ENCODE assay signal across 11 cellular contexts in genomic region chr1:153929981-153930948, GRCh38. TPM values are rescaled to one million over a fixed set of nuclear protein-coding genes. Genes with fewer than 3 reads are reported as not detected.
DNase-seq lines count a peak whose midpoint lies in the region; ATAC-seq, FAIRE-seq and TF ChIP-seq lines count a peak whose summit lies in the region.
"Had no signal": no experiment of that assay in that cellular context is flagged by ENCODE, and none has a peak within 500 bp of the region (broad histone marks: within the 10 kb centered on the region; RNA-seq: fewer than 3 reads in every experiment).

No MANE protein-coding gene starts in this region.

- no peak overlapping the region for H4K5ac ChIP-seq in H1 (ENCODE audit: insufficient read length, low read depth, low read length)

- no peak overlapping the region for H3K27ac ChIP-seq in OCI-LY7 (ENCODE audit: low read depth, low read length, poor library complexity, severe bottlenecking)
- no peak overlapping the region for H3K27ac ChIP-seq in H1 (ENCODE audit: low read depth, low read length)

- H2BK5ac ChIP-seq in H1 (ENCODE audit: low read depth, low read length): no peak overlapping the region

- H3K79me2 ChIP-seq in OCI-LY7 (ENCODE audit: insufficient read depth, low read depth, low read length) (no peaks in the 10 kb centered on the region), H1 (ENCODE audit: control insufficient read depth in 1 of 2, insufficient read depth in 2 of 2, low read length in 2 of 2) (no peaks in the 10 kb centered on the region)

- no peak overlapping the region for H3K14ac ChIP-seq in H1 (ENCODE audit: insufficient read length)

- no peak for FAIRE-seq in H1 (lab: Jason Lieb, UNC)

- TF ChIP-seq POLR2A in H1 (IDR thresholded peaks at IDR 0.05; ENCODE audit: control extremely low read depth in 1 of 2, low read depth in 2 of 2, low read length in 2 of 2): no peak

- no peak overlapping the region for H3K56ac ChIP-seq in H1 (replicated peaks; ENCODE audit: insufficient read length, low read depth, low read length)

- POLR2A ChIA-PET in OCI-LY7 (lab: Charles Lee): interaction anchor here (0.6 to 3.0 kb wide), 2 partner anchors 9 to 15 kb away, joined by 3 to 12 read pairs; no protein-coding TSS in a partner anchor
- POLR2A ChIA-PET in H1 (lab: Charles Lee; ENCODE audit: partially characterized antibody): interaction anchor here (0.9 to 5.1 kb wide), 14 partner anchors 9 to 264 kb away, joined by 3 to 60 read pairs (median 5); partner anchors contain the start of genes CRTC2, DENND4B, RPS27 and SLC39A1

- 0 out of 3 replicates have a peak, but pooled peaks have one; percentile 11 for TF ChIP-seq CTCF in GM12872 (IDR thresholded peaks at IDR 0.05; ENCODE audit: insufficient read depth, low read depth, low read length)
- 0 out of 2 replicates have a peak, but pooled peaks have one; percentile 14 for TF ChIP-seq CTCF in OCI-LY7 (conservative IDR thresholded peaks at IDR 0.05; ENCODE audit: low read length)
- TF ChIP-seq CTCF in H1 (IDR thresholded peaks at IDR 0.05; ENCODE audit: control extremely low read depth in 1 of 3, insufficient read depth in 1 of 3, low read depth in 1 of 3, low read length in 3 of 3): peak in 2 of 3 experiments; percentile 11 to 27; a peak in 1 of 4 replicates

- DNase-seq in OCI-LY7 (ENCODE audit: low spot score) (no peak), H1 (ENCODE audit: low read depth in 1 of 2, low spot score in 2 of 2) (no peak), pons (ENCODE audit: low spot score) (peak; percentile 41), HPDE6-E6E7 (ENCODE audit: extremely low spot score) (no peak), inferior parietal cortex (ENCODE audit: extremely low spot score) (no peak)
- DNase-seq: DMS 273 treated with DMSO at 0.1 percent for 48 hours, hippocampal formation, stomach had no signal

- H3K23ac ChIP-seq in H1 (ENCODE audit: insufficient read length): no peak overlapping the region

- no peak overlapping the region for H3K4me2 ChIP-seq in OCI-LY7 (ENCODE audit: low read length)
- H3K4me2 ChIP-seq in H1 (ENCODE audit: insufficient read depth in 1 of 2, low read depth in 2 of 2, low read length in 2 of 2): no peak overlapping the region

- H2BK15ac ChIP-seq in H1 (ENCODE audit: low read length): no peak overlapping the region

- no peak overlapping the region for H3K4ac ChIP-seq in H1 (replicated peaks; ENCODE audit: insufficient read length, low read depth, low read length)

- no peak for TF ChIP-seq RAD21 in H1 (IDR thresholded peaks at IDR 0.05 in 1 of 2, conservative IDR thresholded peaks at IDR 0.05 in 1 of 2; ENCODE audit: low read depth in 2 of 2, low read length in 2 of 2)

- H3K79me1 ChIP-seq in H1 (ENCODE audit: low read depth, low read length): no peaks in the 10 kb centered on the region

- no peaks in the 10 kb centered on the region for H3K27me3 ChIP-seq in H1 (replicated peaks in 1 of 4; ENCODE audit: control insufficient read depth in 3 of 4, extremely low read depth in 1 of 4, insufficient read depth in 3 of 4, low read length in 3 of 4)
- H3K27me3 ChIP-seq: stomach had no signal

- H2BK20ac ChIP-seq in H1 (ENCODE audit: low read length): no peak overlapping the region

- no peaks in the 10 kb centered on the region for H3K4me1 ChIP-seq in OCI-LY7 (ENCODE audit: insufficient read depth, low read length, poor library complexity, severe bottlenecking)
- H3K4me1 ChIP-seq in H1 (replicated peaks in 1 of 4; ENCODE audit: control insufficient read depth in 3 of 4, insufficient read depth in 4 of 4, low read length in 3 of 4): no peaks in the 10 kb centered on the region
- H3K4me1 ChIP-seq: stomach had no signal

- H3K18ac ChIP-seq in H1 (ENCODE audit: extremely low read depth, low read length): no peak overlapping the region

- H2AFZ ChIP-seq in OCI-LY7 (ENCODE audit: low read length) (no peak overlapping the region), H1 (ENCODE audit: low read length) (no peak overlapping the region)

- H3K9me3 ChIP-seq in OCI-LY7 (ENCODE audit: low read length): no peaks in the 10 kb centered on the region
- H3K9me3 ChIP-seq in H1 (ENCODE audit: insufficient read depth in 2 of 2, low read depth in 1 of 2, low read length in 1 of 2): no peaks in the 10 kb centered on the region
- H3K9me3 ChIP-seq: stomach had no signal

- TF ChIP-seq EP300 in H1 (IDR thresholded peaks at IDR 0.05; ENCODE audit: borderline replicate concordance in 1 of 2, low read depth in 2 of 2, low read length in 2 of 2): no peak

- H3K4me3 ChIP-seq in OCI-LY7 (ENCODE audit: low read depth, low read length, poor library complexity, severe bottlenecking): no peak overlapping the region
- no peak overlapping the region for H3K4me3 ChIP-seq in H1 (ENCODE audit: extremely low read depth in 1 of 4, insufficient read depth in 2 of 4, low read depth in 3 of 4, low read length in 4 of 4)
- H3K4me3 ChIP-seq: stomach had no signal

- no peak overlapping the region for H2BK12ac ChIP-seq in H1 (ENCODE audit: low read depth, low read length)

- CTCF ChIA-PET in OCI-LY7 (lab: Charles Lee; ENCODE audit: unreplicated experiment) (no interaction called here), H1 (lab: Charles Lee; ENCODE audit: partially characterized antibody) (interaction anchor here (0.7 to 2.8 kb wide), 16 partner anchors 9 to 133 kb away, joined by 3 to 14 read pairs (median 4); partner anchors contain the start of genes DENND4B and RPS27)

- no peak overlapping the region for H3K9ac ChIP-seq in H1 (replicated peaks in 1 of 4; ENCODE audit: extremely low read depth in 1 of 4, low read depth in 3 of 4, low read length in 3 of 4)

- intact Hi-C loops in OCI-LY7 (cut with micrococcal nuclease; ENCODE audit: unreplicated experiment): no loop called here

- no TSS peak for BruUV-seq in OCI-LY7 (replicated peaks; lab: Mats Ljungman, UMichigan)

- H3K36me3 ChIP-seq in OCI-LY7 (ENCODE audit: insufficient read depth, low read length): peaks cover 57% of the 10 kb centered on the region
- H3K36me3 ChIP-seq in H1 (ENCODE audit: control insufficient read depth in 2 of 4, insufficient read depth in 4 of 4, low read length in 3 of 4): peaks cover 3 to 31% (median 23%) of the 10 kb centered on the region in 4 experiments

- H4K20me1 ChIP-seq in OCI-LY7 (ENCODE audit: insufficient read depth, low read length): no peaks in the 10 kb centered on the region
- peaks cover 0 to 5% of the 10 kb centered on the region in 2 experiments for H4K20me1 ChIP-seq in H1 (replicated peaks in 1 of 2; ENCODE audit: control insufficient read depth in 1 of 2, insufficient read depth in 2 of 2, low read length in 2 of 2)

- ATAC-seq in HG02642 (IDR thresholded peaks at IDR 0.05; ENCODE audit: poor library complexity, unreplicated experiment): no peak
- ATAC-seq: Panc1 had no signal

- H2BK120ac ChIP-seq in H1 (replicated peaks; ENCODE audit: low read depth, low read length): no peak overlapping the region

- WGBS in H1 (ENCODE audit: extremely low coverage in 1 of 2, insufficient coverage in 1 of 2, insufficient read length in 1 of 2, insufficient replicate concordance in 2 of 2, low coverage in 1 of 2, low lambda C conversion rate in 2 of 2, missing lambda C conversion rate in 1 of 2), 2 experiments: 90% methylated on average over 14 of the region's 14 CpGs; no CpG with 5 or more reads in 1 of the 2 experiments

- no peaks in the 10 kb centered on the region; the same call in 1 of the 2 replicates for H3K23me2 ChIP-seq in H1 (ENCODE audit: low read depth, low read length)

- H3K9me2 ChIP-seq in OCI-LY7 (ENCODE audit: insufficient read depth, low read length): no peaks in the 10 kb centered on the region

- no peak overlapping the region for H4K91ac ChIP-seq in H1 (replicated peaks; ENCODE audit: insufficient read length, low read length)

- no peak overlapping the region for H2AK5ac ChIP-seq in H1 (ENCODE audit: low read depth, low read length)

- H4K8ac ChIP-seq in H1 (ENCODE audit: extremely low read depth, insufficient read depth, low read length): no peak overlapping the region

RNA-seq across cellular contexts. Expression of gene GATAD2B, which starts 7.5 kb away (rescaled TPM):
- 7.7 and 11.2 TPM in 2 replicates for total RNA-seq in OCI-LY7 (2014; rRNA removed; shearing (Covaris generic))
- 65.2 and 77.9 TPM in 2 replicates for total RNA-seq in OCI-LY7 (2022)
- total RNA-seq in H1 (2021; fragmentation: NEBNext Ultra II Directional; extraction: Animal tissue kit (Norgen Biotek cat#: 25700)): 39.1 and 41.5 TPM in 2 replicates
- 8.4 and 9.6 TPM in 2 replicates for polyA plus RNA-seq in H1 (2011; rRNA removed)
- polyA plus RNA-seq in H1 (2011; cell fraction: cytosol; rRNA removed): 5.7 TPM
- 14.4 TPM for polyA plus RNA-seq in H1 (2011; cell fraction: nucleus; rRNA removed)
- 14.1 to 17.3 TPM (median 15.9 TPM) in 4 replicates for polyA plus RNA-seq in H1 (2012, experiment 1 of 2)
- 5.4 TPM for polyA plus RNA-seq in H1 (2012, experiment 2 of 2)
- 16.3 TPM for polyA plus RNA-seq in H1 (2013, experiment 1 of 2)
- polyA plus RNA-seq in H1 (2013, experiment 2 of 2): 15.3 TPM
- 15.4 and 21.1 TPM in 2 replicates for polyA minus RNA-seq in H1 (2011; rRNA and poly(A)+ RNA removed)
- polyA minus RNA-seq in H1 (2011; cell fraction: cytosol; rRNA and poly(A)+ RNA removed): 28.8 TPM
- polyA minus RNA-seq in H1 (2011; cell fraction: nucleus; rRNA and poly(A)+ RNA removed): 11.3 TPM

RNA-seq across cellular contexts. Expression of gene DENND4B, which starts 16.3 kb away (rescaled TPM):
- 41.8 and 50.5 TPM in 2 replicates for total RNA-seq in OCI-LY7 (2014; rRNA removed; shearing (Covaris generic))
- 160 and 164 TPM in 2 replicates for total RNA-seq in OCI-LY7 (2022)
- 61.1 and 62.8 TPM in 2 replicates for total RNA-seq in H1 (2021; fragmentation: NEBNext Ultra II Directional; extraction: Animal tissue kit (Norgen Biotek cat#: 25700))
- 45.6 and 80.8 TPM in 2 replicates for polyA plus RNA-seq in H1 (2011; rRNA removed)
- 43.8 TPM for polyA plus RNA-seq in H1 (2011; cell fraction: cytosol; rRNA removed)
- 447 TPM for polyA plus RNA-seq in H1 (2011; cell fraction: nucleus; rRNA removed)
- polyA plus RNA-seq in H1 (2012, experiment 1 of 2): 46.8 to 78.5 TPM (median 62.4 TPM) in 4 replicates
- 37.6 TPM for polyA plus RNA-seq in H1 (2012, experiment 2 of 2)
- 32.7 TPM for polyA plus RNA-seq in H1 (2013, experiment 1 of 2)
- 29.6 TPM for polyA plus RNA-seq in H1 (2013, experiment 2 of 2)
- 38.0 and 44.4 TPM in 2 replicates for polyA minus RNA-seq in H1 (2011; rRNA and poly(A)+ RNA removed)
- 42.5 TPM for polyA minus RNA-seq in H1 (2011; cell fraction: cytosol; rRNA and poly(A)+ RNA removed)
- 138 TPM for polyA minus RNA-seq in H1 (2011; cell fraction: nucleus; rRNA and poly(A)+ RNA removed)

RNA-seq across cellular contexts. Expression of gene CRTC2, which starts 28.1 kb away (rescaled TPM):
- 15.6 and 29.1 TPM in 2 replicates for total RNA-seq in OCI-LY7 (2014; rRNA removed; shearing (Covaris generic))
- 65.6 and 67.9 TPM in 2 replicates for total RNA-seq in OCI-LY7 (2022)
- 28.6 and 33.7 TPM in 2 replicates for total RNA-seq in H1 (2021; fragmentation: NEBNext Ultra II Directional; extraction: Animal tissue kit (Norgen Biotek cat#: 25700))
- polyA plus RNA-seq in H1 (2011; rRNA removed): 34.3 and 38.8 TPM in 2 replicates
- 22.6 TPM for polyA plus RNA-seq in H1 (2011; cell fraction: cytosol; rRNA removed)
- 101 TPM for polyA plus RNA-seq in H1 (2011; cell fraction: nucleus; rRNA removed)
- polyA plus RNA-seq in H1 (2012, experiment 1 of 2): 31.4 to 36.7 TPM (median 34.1 TPM) in 4 replicates
- 31.5 TPM for polyA plus RNA-seq in H1 (2012, experiment 2 of 2)
- polyA plus RNA-seq in H1 (2013, experiment 1 of 2): 29.7 TPM
- 24.9 TPM for polyA plus RNA-seq in H1 (2013, experiment 2 of 2)
- 18.6 and 26.3 TPM in 2 replicates for polyA minus RNA-seq in H1 (2011; rRNA and poly(A)+ RNA removed)
- polyA minus RNA-seq in H1 (2011; cell fraction: cytosol; rRNA and poly(A)+ RNA removed): 19.1 TPM
- polyA minus RNA-seq in H1 (2011; cell fraction: nucleus; rRNA and poly(A)+ RNA removed): 25.6 TPM

RNA-seq across cellular contexts. Expression of gene SLC39A1, which starts 33.1 kb away (rescaled TPM):
- total RNA-seq in OCI-LY7 (2014; rRNA removed; shearing (Covaris generic)): 44.2 and 45.5 TPM in 2 replicates
- total RNA-seq in OCI-LY7 (2022): 32.7 and 41.6 TPM in 2 replicates
- 238 and 244 TPM in 2 replicates for total RNA-seq in H1 (2021; fragmentation: NEBNext Ultra II Directional; extraction: Animal tissue kit (Norgen Biotek cat#: 25700))
- polyA plus RNA-seq in H1 (2011; rRNA removed): 318 and 337 TPM in 2 replicates
- polyA plus RNA-seq in H1 (2011; cell fraction: cytosol; rRNA removed): 249 TPM
- 206 TPM for polyA plus RNA-seq in H1 (2011; cell fraction: nucleus; rRNA removed)
- 250 to 308 TPM (median 302 TPM) in 4 replicates for polyA plus RNA-seq in H1 (2012, experiment 1 of 2)
- 383 TPM for polyA plus RNA-seq in H1 (2012, experiment 2 of 2)
- polyA plus RNA-seq in H1 (2013, experiment 1 of 2): 302 TPM
- polyA plus RNA-seq in H1 (2013, experiment 2 of 2): 352 TPM
- 189 and 240 TPM in 2 replicates for polyA minus RNA-seq in H1 (2011; rRNA and poly(A)+ RNA removed)
- 126 TPM for polyA minus RNA-seq in H1 (2011; cell fraction: cytosol; rRNA and poly(A)+ RNA removed)
- 94.0 TPM for polyA minus RNA-seq in H1 (2011; cell fraction: nucleus; rRNA and poly(A)+ RNA removed)

RNA-seq across cellular contexts. Expression of gene CREB3L4, which starts 37.4 kb away (rescaled TPM):
- 17.0 and 17.4 TPM in 2 replicates for total RNA-seq in OCI-LY7 (2014; rRNA removed; shearing (Covaris generic))
- 28.2 and 32.0 TPM in 2 replicates for total RNA-seq in OCI-LY7 (2022)
- total RNA-seq in H1 (2021; fragmentation: NEBNext Ultra II Directional; extraction: Animal tissue kit (Norgen Biotek cat#: 25700)): 34.4 and 37.2 TPM in 2 replicates
- 50.2 and 54.0 TPM in 2 replicates for polyA plus RNA-seq in H1 (2011; rRNA removed)
- 57.3 TPM for polyA plus RNA-seq in H1 (2011; cell fraction: cytosol; rRNA removed)
- 103 TPM for polyA plus RNA-seq in H1 (2011; cell fraction: nucleus; rRNA removed)
- polyA plus RNA-seq in H1 (2012, experiment 1 of 2): 41.0 to 47.4 TPM (median 45.7 TPM) in 4 replicates
- 52.5 TPM for polyA plus RNA-seq in H1 (2012, experiment 2 of 2)
- polyA plus RNA-seq in H1 (2013, experiment 1 of 2): 35.5 TPM
- polyA plus RNA-seq in H1 (2013, experiment 2 of 2): 33.0 TPM
- polyA minus RNA-seq in H1 (2011; rRNA and poly(A)+ RNA removed): 69.0 and 69.5 TPM in 2 replicates
- 24.7 TPM for polyA minus RNA-seq in H1 (2011; cell fraction: cytosol; rRNA and poly(A)+ RNA removed)
- 36.2 TPM for polyA minus RNA-seq in H1 (2011; cell fraction: nucleus; rRNA and poly(A)+ RNA removed)
